Comparison of ENCODE assay signal across 8 cellular contexts in the genomic region with DNA sequence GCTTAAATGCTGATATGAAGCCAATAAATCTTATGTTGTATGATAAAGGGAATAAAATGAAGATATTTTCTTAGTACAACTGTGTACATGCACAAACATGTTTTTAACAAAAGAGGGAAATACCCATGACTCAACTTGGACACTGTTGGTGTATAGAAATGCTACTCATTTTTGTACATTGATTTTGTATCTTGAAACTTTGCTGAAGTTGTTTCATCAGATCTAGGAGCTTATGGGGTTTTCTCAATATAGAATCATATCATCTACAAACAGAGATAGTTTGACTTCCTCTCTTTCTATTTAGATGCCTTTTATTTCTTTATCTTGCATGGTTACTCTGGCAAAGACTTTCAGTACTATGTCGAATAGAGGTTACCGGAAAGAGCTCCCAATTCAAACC. TPM values are rescaled to one million over a fixed set of nuclear protein-coding genes. Genes with fewer than 3 reads are reported as not detected.
DNase-seq lines count a peak whose midpoint lies in the region; ATAC-seq, FAIRE-seq and TF ChIP-seq lines count a peak whose summit lies in the region.
"Not testable (repeated sequence)": the region's sequence is repeated elsewhere in the genome, so short reads cannot be mapped to it uniquely, and the experiment has no call there.
"Had no signal": no experiment of that assay in that cellular context is flagged by ENCODE, and none has a peak within 500 bp of the region (broad histone marks: within the 10 kb centered on the region; RNA-seq: fewer than 3 reads in every experiment).

No MANE protein-coding gene starts in this region.

- H3K36me3 ChIP-seq in mammary epithelial cell (ENCODE audit: insufficient read depth, low read length); keratinocyte (ENCODE audit: control insufficient read depth in 2 of 2, extremely low read depth in 1 of 2, insufficient read depth in 2 of 2, low read length in 2 of 2): not testable (repeated sequence)

- DNase-seq in GM18507 (ENCODE audit: extremely low spot score, insufficient read length, low read depth); activated CD8-positive, alpha-beta T cell treated with anti-CD3 and anti-CD28 coated beads for 36 hours; keratinocyte (ENCODE audit: low read depth, low spot score): not testable (repeated sequence)
- peak; percentile 54 for DNase-seq in mammary epithelial cell

- peak; percentile 31 for FAIRE-seq in GM18507 (lab: Jason Lieb, UNC)
- peak; percentile 5 for FAIRE-seq in keratinocyte (lab: Jason Lieb, UNC)

- not testable (repeated sequence) for H3K27me3 Mint-ChIP-seq in activated CD8-positive, alpha-beta T cell treated with anti-CD3 and anti-CD28 coated beads for 36 hours

- not testable (repeated sequence) for BruUV-seq in mammary epithelial cell (replicated peaks; lab: Mats Ljungman, UMichigan)

- dilution Hi-C loops in mammary epithelial cell (cut with HindIII; ENCODE audit: low sequenced_read_pairs); keratinocyte (cut with MboI; ENCODE audit: extremely low pct_ligation_motif_present, low sequenced_read_pairs): not testable (repeated sequence)

- in situ Hi-C loops in mammary epithelial cell (cut with MboI; ENCODE audit: low sequenced_read_pairs in 2 of 2), result not testable (repeated sequence)

- not testable (repeated sequence) for H3K4me3 ChIP-seq in mammary epithelial cell (replicated peaks in 1 of 3; ENCODE audit: insufficient read depth in 1 of 3, low read depth in 2 of 3, low read length in 3 of 3); keratinocyte (ENCODE audit: control insufficient read depth in 2 of 3, extremely low read depth in 1 of 3, insufficient read depth in 2 of 3, low read depth in 1 of 3, low read length in 3 of 3)

- not testable (repeated sequence) for H3K9me3 Mint-ChIP-seq in activated CD8-positive, alpha-beta T cell treated with anti-CD3 and anti-CD28 coated beads for 36 hours

- H3K9me1 ChIP-seq in keratinocyte (ENCODE audit: control insufficient read depth, extremely low read depth, insufficient read depth, low read length), result not testable (repeated sequence)

- CTCF ChIA-PET in activated CD8-positive, alpha-beta T cell treated with anti-CD3 and anti-CD28 coated beads for 36 hours (lab: Charles Lee); mammary epithelial cell (lab: Charles Lee; ENCODE audit: low non-redundant PET): not testable (repeated sequence)

- H3K27ac ChIP-seq in mammary epithelial cell (ENCODE audit: insufficient read depth, low read depth, low read length); keratinocyte (ENCODE audit: control insufficient read depth, insufficient read depth, low read length): not testable (repeated sequence)

- H3K9me3 ChIP-seq in mammary epithelial cell (replicated peaks; ENCODE audit: insufficient read depth, low read length), result peaks cover 18% of the 10 kb centered on the region
- H3K9me3 ChIP-seq in keratinocyte (ENCODE audit: control insufficient read depth, low read depth, low read length), result not testable (repeated sequence)

- H3K79me2 ChIP-seq in mammary epithelial cell (ENCODE audit: insufficient read depth, low read length); keratinocyte (ENCODE audit: control insufficient read depth, insufficient read depth, low read length): not testable (repeated sequence)

- H3K27me3 ChIP-seq in mammary epithelial cell (ENCODE audit: insufficient read depth, low read length); keratinocyte (ENCODE audit: control insufficient read depth, extremely low read depth, insufficient read depth, low read length): not testable (repeated sequence)

- not testable (repeated sequence) for H3K4me1 Mint-ChIP-seq in activated CD8-positive, alpha-beta T cell treated with anti-CD3 and anti-CD28 coated beads for 36 hours (ENCODE audit: low read depth)

- not testable (repeated sequence) for H4K20me1 ChIP-seq in mammary epithelial cell (ENCODE audit: insufficient read depth, low read length); keratinocyte (ENCODE audit: control insufficient read depth, extremely low read depth, insufficient read depth, low read length)

- H3K4me1 ChIP-seq in mammary epithelial cell (ENCODE audit: insufficient read depth, low read length); keratinocyte (ENCODE audit: control insufficient read depth, extremely low read depth, insufficient read depth, low read length): not testable (repeated sequence)

- not testable (repeated sequence) for H3K4me2 ChIP-seq in mammary epithelial cell (ENCODE audit: insufficient read depth, low read depth, low read length); keratinocyte (ENCODE audit: control insufficient read depth, extremely low read depth, insufficient read depth, low read depth, low read length)

- 100% methylated on average over 2 of the region's 2 CpGs for WGBS in mammary epithelial cell (ENCODE audit: low coverage, missing lambda C conversion rate)

- not testable (repeated sequence) for TF ChIP-seq CTCF in activated CD8-positive, alpha-beta T cell treated with anti-CD3 and anti-CD28 coated beads for 36 hours (IDR thresholded peaks at IDR 0.05); mammary epithelial cell (conservative IDR thresholded peaks at IDR 0.05 in 1 of 2, IDR thresholded peaks at IDR 0.05 in 1 of 2; ENCODE audit: extremely low read depth in 1 of 2, insufficient read depth in 1 of 2, low read depth in 1 of 2, low read length in 2 of 2); keratinocyte (optimal IDR thresholded peaks at IDR 0.05 in 1 of 3, IDR thresholded peaks at IDR 0.05 in 1 of 3, conservative IDR thresholded peaks at IDR 0.05 in 1 of 3; ENCODE audit: extremely low read depth in 1 of 3, insufficient read depth in 2 of 3, low read length in 3 of 3)

- not testable (repeated sequence) for H3K27ac Mint-ChIP-seq in activated CD8-positive, alpha-beta T cell treated with anti-CD3 and anti-CD28 coated beads for 36 hours

- not testable (repeated sequence) for H3K9ac ChIP-seq in mammary epithelial cell (ENCODE audit: insufficient read depth, low read length); keratinocyte (ENCODE audit: control insufficient read depth, extremely low read depth, insufficient read depth, low read length)

- ATAC-seq in GM21360 (IDR thresholded peaks at IDR 0.05; ENCODE audit: unreplicated experiment) (peak; percentile 58), HG02870 (IDR thresholded peaks at IDR 0.05; ENCODE audit: unreplicated experiment) (peak; percentile 80), HG03520 (IDR thresholded peaks at IDR 0.05; ENCODE audit: unreplicated experiment) (peak; percentile 75)
- peak; percentile 24 for ATAC-seq in activated CD8-positive, alpha-beta T cell treated with anti-CD3 and anti-CD28 coated beads for 36 hours

- H3K36me3 Mint-ChIP-seq in activated CD8-positive, alpha-beta T cell treated with anti-CD3 and anti-CD28 coated beads for 36 hours (ENCODE audit: low read depth), result not testable (repeated sequence)

- intact Hi-C loops in activated CD8-positive, alpha-beta T cell treated with anti-CD3 and anti-CD28 coated beads for 36 hours (cut with micrococcal nuclease); mammary epithelial cell (cut with micrococcal nuclease): not testable (repeated sequence)

- not testable (repeated sequence) for H2AFZ ChIP-seq in mammary epithelial cell (ENCODE audit: low read depth, low read length); keratinocyte (ENCODE audit: control insufficient read depth, low read length)

- POLR2A ChIA-PET in activated CD8-positive, alpha-beta T cell treated with anti-CD3 and anti-CD28 coated beads for 36 hours (lab: Charles Lee), result not testable (repeated sequence)

- not testable (repeated sequence) for H3K4me3 Mint-ChIP-seq in activated CD8-positive, alpha-beta T cell treated with anti-CD3 and anti-CD28 coated beads for 36 hours

RNA-seq across cellular contexts. Expression of a gene that starts 25.3 kb away (rescaled TPM):
- total RNA-seq in activated CD8-positive, alpha-beta T cell treated with anti-CD3 and anti-CD28 coated beads for 36 hours, result under 1 TPM; 0.02 to 0.07 TPM
- total RNA-seq in mammary epithelial cell, result 1 to 10 TPM; 3.5 to 8.0 TPM
- polyA plus RNA-seq in mammary epithelial cell (4.2 TPM), keratinocyte (0.50 to 1.1 TPM (median 0.54 TPM) in 3 replicates)
- polyA minus RNA-seq in mammary epithelial cell (31.1 TPM), keratinocyte (1.5 to 2.7 TPM (median 1.7 TPM) in 3 replicates)
- polyA plus RNA-seq in keratinocyte (2011; ENCODE audit: low read depth), result 0.22 TPM
- polyA plus RNA-seq in keratinocyte (2011; cell fraction: cytosol; rRNA removed), result 0.86 and 1.3 TPM in 2 replicates
- 1.6 and 1.7 TPM in 2 replicates for polyA plus RNA-seq in keratinocyte (2011; cell fraction: nucleus; rRNA removed)
- 0.25 and 0.37 TPM in 2 replicates for polyA plus RNA-seq in keratinocyte (2012; ENCODE audit: low replicate concordance)
- polyA minus RNA-seq in keratinocyte (2011; cell fraction: cytosol; rRNA and poly(A)+ RNA removed), result 0.58 TPM
- 2.1 and 2.5 TPM in 2 replicates for polyA minus RNA-seq in keratinocyte (2011; cell fraction: nucleus; rRNA and poly(A)+ RNA removed)
- polyA plus RNA-seq: CD8-positive, alpha-beta memory T cell had no signal

Comparison
In these comparisons a context has a peak if more than half of its experiments do, and no peak if none do; other contexts are left out.
1. ATAC-seq: peak in every context shown above with its lines; median percentile 80 in HG02870; 75 in HG03520; 58 in GM21360; 24 in activated CD8-positive, alpha-beta T cell treated with anti-CD3 and anti-CD28 coated beads for 36 hours.
2. RNA of a gene that starts 25.3 kb away (total RNA-seq): 3.5 to 8.0 TPM in mammary epithelial cell; 0.02 to 0.07 TPM in activated CD8-positive, alpha-beta T cell treated with anti-CD3 and anti-CD28 coated beads for 36 hours; every median in the first group is over 4 times any median in the second.